Comparison of ENCODE assay signal across 26 cellular contexts in the genomic region with DNA sequence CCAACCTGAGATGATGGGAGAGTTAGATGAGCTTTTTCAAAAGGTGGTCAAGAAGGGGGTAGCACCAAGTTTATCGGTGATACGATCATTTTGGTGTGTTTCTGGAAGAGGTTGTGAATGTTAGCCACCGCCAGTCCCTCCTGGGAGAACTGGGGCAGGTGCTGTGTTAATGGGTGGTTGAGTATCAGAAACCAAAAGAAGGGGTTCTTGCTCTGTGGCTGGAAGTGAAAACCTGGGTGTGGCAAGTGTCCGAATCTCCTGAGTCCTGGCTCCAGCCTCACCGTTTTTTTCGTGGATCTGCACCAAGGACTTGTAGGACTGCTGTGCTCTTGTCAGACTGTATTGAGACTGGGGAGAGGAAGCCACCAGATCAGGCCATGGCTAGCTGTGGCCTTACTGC. TPM values are rescaled to one million over a fixed set of nuclear protein-coding genes. Genes with fewer than 3 reads are reported as not detected.
"Had no signal": no experiment of that assay in that cellular context is flagged by ENCODE, and none has a peak within 500 bp of the region (broad histone marks: within the 10 kb centered on the region; RNA-seq: fewer than 3 reads in every experiment).

No MANE protein-coding gene starts in this region.

- H3K4me3 ChIP-seq: ascending aorta, body of pancreas had no signal

- H3K27ac ChIP-seq: ascending aorta had no signal

- H3K27ac Mint-ChIP-seq: activated naive CD8-positive, alpha-beta T cell treated with anti-CD3 and anti-CD28 coated beads, Interleukin-2, amount 50 U/mL, for 24 hours; T-helper 1 cell treated with Interleukin-12 subunit alpha and Interleukin-12 subunit beta and Interleukin-4 antibody, amounts not matched to agents 30 μg/mL and 1 μg/mL, for 36 hours; WTC11 had no signal

- H3K4me1 Mint-ChIP-seq: WTC11 had no signal

- H3K27me3 Mint-ChIP-seq: activated naive CD8-positive, alpha-beta T cell treated with anti-CD3 and anti-CD28 coated beads, Interleukin-2, amount 50 U/mL, for 24 hours had no signal

- H3K4me3 Mint-ChIP-seq: activated naive CD8-positive, alpha-beta T cell treated with anti-CD3 and anti-CD28 coated beads, Interleukin-2, amount 50 U/mL, for 24 hours; T-helper 1 cell treated with Interleukin-12 subunit alpha and Interleukin-12 subunit beta and Interleukin-4 antibody, amounts not matched to agents 30 μg/mL and 1 μg/mL, for 36 hours; WTC11 had no signal

- H3K9me3 Mint-ChIP-seq: activated naive CD8-positive, alpha-beta T cell treated with anti-CD3 and anti-CD28 coated beads, Interleukin-2, amount 50 U/mL, for 24 hours; T-helper 1 cell treated with Interleukin-12 subunit alpha and Interleukin-12 subunit beta and Interleukin-4 antibody, amounts not matched to agents 30 μg/mL and 1 μg/mL, for 36 hours; WTC11 had no signal

- H3K4me1 ChIP-seq: ascending aorta had no signal

- H3K27me3 ChIP-seq: ascending aorta, body of pancreas had no signal

- H3K9me3 ChIP-seq: ascending aorta, body of pancreas had no signal

- DNase-seq: activated CD4-positive, alpha-beta T cell treated with anti-CD3 and anti-CD28 coated beads for 48 hours; activated CD4-positive, alpha-beta T cell treated with anti-CD3 and anti-CD28 coated beads, Interleukin-2, amount 50 U/mL, for 4 hours; activated CD4-positive, CD25-positive, alpha-beta regulatory T cell treated with anti-CD3 and anti-CD28 coated beads, Interleukin-2, amount 50 U/mL, for 72 hours; activated CD8-positive, alpha-beta memory T cell treated with anti-CD3 and anti-CD28 coated beads for 24 hours; activated naive CD4-positive, alpha-beta T cell treated with anti-CD3 and anti-CD28 coated beads, Interleukin-2, amount 50 U/mL, for 16 hours; activated naive CD8-positive, alpha-beta T cell treated with anti-CD3 and anti-CD28 coated beads, Interleukin-2, amount 50 U/mL, for 24 hours; activated T-cell treated with anti-CD3 and anti-CD28 coated beads, Interleukin-2, amount 50 U/mL, for 48 hours; amniotic stem cell; body of pancreas; central memory CD4-positive, alpha-beta T cell; KG1; MV-4-11; NCI-H1092 treated with DMSO at 0.1 percent for 48 hours; NCI-H1417 treated with DMSO at 0.1 percent for 48 hours; NCI-H1694; NCI-H2029 treated with DMSO at 0.1 percent for 48 hours; NCI-H510A treated with DMSO at 0.1 percent for 48 hours; PC-3; SHP77 treated with DMSO at 0.1 percent for 48 hours had no signal

- FAIRE-seq: bronchial epithelial cell, RCC 7860 had no signal

- ATAC-seq: body of pancreas, PC-3, WTC11 had no signal

RNA-seq across cellular contexts. Expression of a gene that starts 16.9 kb away (rescaled TPM):
- total RNA-seq: ascending aorta, bronchial epithelial cell, PC-3 had no signal

RNA-seq across cellular contexts. Expression of a gene that starts 48.4 kb away (rescaled TPM):
- total RNA-seq: bronchial epithelial cell, MCF 10A, PC-3 had no signal

RNA-seq across cellular contexts. Expression of a gene that starts 48.6 kb away (rescaled TPM):
- total RNA-seq: MCF 10A, PC-3, SK-MEL-5 had no signal
